In the genomic region with DNA sequence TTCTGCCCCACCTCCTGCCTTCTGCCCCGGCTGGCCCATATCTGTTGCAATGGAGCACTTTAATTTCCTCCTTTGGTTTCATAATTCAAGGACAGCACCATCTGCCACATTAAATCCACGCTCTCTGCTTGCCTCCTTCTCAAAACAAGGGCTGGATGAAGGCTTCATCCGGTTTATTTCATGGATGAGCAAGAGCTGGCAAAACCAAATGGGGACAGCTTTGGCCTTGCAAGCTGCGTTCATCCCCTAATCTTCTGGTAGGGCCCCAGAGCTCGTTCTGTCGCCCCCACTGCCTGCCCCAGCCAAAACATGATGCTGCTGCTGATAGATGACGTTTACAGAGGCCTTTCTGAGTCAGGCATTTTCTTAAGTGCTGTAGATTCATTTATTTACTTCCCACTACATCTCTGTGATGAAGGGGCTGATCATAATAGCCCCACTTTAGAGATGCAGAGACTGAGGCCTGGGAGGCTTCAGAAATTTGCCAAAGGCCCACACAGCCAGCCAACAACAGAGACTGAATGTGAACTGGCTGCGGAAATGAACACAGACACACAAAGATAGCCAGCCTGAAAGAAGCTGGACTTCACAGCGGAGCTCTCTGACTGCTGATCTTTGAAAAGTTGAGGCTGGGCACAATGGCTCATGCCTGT, we compare ENCODE assay signal across 1 cellular context.
A peak's percentile ranks its signal among the peaks of the same experiment; 100 is the strongest.
TF ChIP-seq lines count a peak whose summit lies in the region.

No MANE protein-coding gene starts in this region.

TF ChIP-seq in K562, 482 proteins besides CTCF, POLR2A, EP300 and RAD21 (continued from another document):
- TF ChIP-seq, protein P1, sequence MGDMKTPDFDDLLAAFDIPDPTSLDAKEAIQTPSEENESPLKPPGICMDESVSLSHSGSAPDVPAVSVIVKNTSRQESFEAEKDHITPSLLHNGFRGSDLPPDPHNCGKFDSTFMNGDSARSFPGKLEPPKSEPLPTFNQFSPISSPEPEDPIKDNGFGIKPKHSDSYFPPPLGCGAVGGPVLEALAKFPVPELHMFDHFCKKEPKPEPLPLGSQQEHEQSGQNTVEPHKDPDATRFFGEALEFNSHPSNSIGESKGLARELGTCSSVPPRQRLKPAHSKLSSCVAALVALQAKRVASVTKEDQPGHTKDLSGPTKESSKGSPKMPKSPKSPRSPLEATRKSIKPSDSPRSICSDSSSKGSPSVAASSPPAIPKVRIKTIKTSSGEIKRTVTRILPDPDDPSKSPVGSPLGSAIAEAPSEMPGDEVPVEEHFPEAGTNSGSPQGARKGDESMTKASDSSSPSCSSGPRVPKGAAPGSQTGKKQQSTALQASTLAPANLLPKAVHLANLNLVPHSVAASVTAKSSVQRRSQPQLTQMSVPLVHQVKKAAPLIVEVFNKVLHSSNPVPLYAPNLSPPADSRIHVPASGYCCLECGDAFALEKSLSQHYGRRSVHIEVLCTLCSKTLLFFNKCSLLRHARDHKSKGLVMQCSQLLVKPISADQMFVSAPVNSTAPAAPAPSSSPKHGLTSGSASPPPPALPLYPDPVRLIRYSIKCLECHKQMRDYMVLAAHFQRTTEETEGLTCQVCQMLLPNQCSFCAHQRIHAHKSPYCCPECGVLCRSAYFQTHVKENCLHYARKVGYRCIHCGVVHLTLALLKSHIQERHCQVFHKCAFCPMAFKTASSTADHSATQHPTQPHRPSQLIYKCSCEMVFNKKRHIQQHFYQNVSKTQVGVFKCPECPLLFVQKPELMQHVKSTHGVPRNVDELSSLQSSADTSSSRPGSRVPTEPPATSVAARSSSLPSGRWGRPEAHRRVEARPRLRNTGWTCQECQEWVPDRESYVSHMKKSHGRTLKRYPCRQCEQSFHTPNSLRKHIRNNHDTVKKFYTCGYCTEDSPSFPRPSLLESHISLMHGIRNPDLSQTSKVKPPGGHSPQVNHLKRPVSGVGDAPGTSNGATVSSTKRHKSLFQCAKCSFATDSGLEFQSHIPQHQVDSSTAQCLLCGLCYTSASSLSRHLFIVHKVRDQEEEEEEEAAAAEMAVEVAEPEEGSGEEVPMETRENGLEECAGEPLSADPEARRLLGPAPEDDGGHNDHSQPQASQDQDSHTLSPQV (IDR thresholded peaks at IDR 0.05): peak; percentile 75
- TF ChIP-seq JUND (IDR thresholded peaks at IDR 0.05; ENCODE audit: borderline replicate concordance, low read depth, low read length) (peak; percentile 18; the same call in 1 of the 2 replicates), JUND (tag; IDR thresholded peaks at IDR 0.05; ENCODE audit: borderline replicate concordance, low read depth, low read length) (no peak; the same call in 2 of the 3 replicates), HDAC2 (IDR thresholded peaks at IDR 0.05) (0 out of 2 replicates have a peak, but pooled peaks have one; percentile 46), CBFA2T2 (conservative IDR thresholded peaks at IDR 0.05) (0 out of 2 replicates have a peak, but pooled peaks have one; percentile 31), CREB1 (IDR thresholded peaks at IDR 0.05) (peak; percentile 45; the same call in 1 of the 2 replicates), CREB1 (CRISPR knock-in tag; IDR thresholded peaks at IDR 0.05) (no peak), SMARCA5 (IDR thresholded peaks at IDR 0.05) (peak; percentile 53; the same call in 1 of the 2 replicates), SMAD4 (CRISPR knock-in tag; conservative IDR thresholded peaks at IDR 0.05) (peak; percentile 51; the same call in 1 of the 2 replicates), BCOR (IDR thresholded peaks at IDR 0.05) (peak; percentile 82), FOXK2 (conservative IDR thresholded peaks at IDR 0.05 in 1 of 2, IDR thresholded peaks at IDR 0.05 in 1 of 2; ENCODE audit: low read depth in 2 of 2) (0 out of 4 replicates have a peak, but pooled peaks of 1 of the 2 experiments have one; percentile 25), CHD4 (IDR thresholded peaks at IDR 0.05; ENCODE audit: insufficient read depth, insufficient replicate concordance, low read depth, low read length, poor library complexity, severe bottlenecking) (peak; percentile 27), KDM1A (IDR thresholded peaks at IDR 0.05) (peak; percentile 86 to 89), EGR1 (conservative IDR thresholded peaks at IDR 0.05) (peak; percentile 71), ATF1 (CRISPR knock-in tag; IDR thresholded peaks at IDR 0.05) (no peak), ATF1 (tag; IDR thresholded peaks at IDR 0.05) (peak; percentile 62), CEBPB (tag; IDR thresholded peaks at IDR 0.05) (0 out of 2 replicates have a peak, but pooled peaks have one; percentile 15), ZFP1 (CRISPR knock-in tag; IDR thresholded peaks at IDR 0.05) (no peak), CBFA2T3 (IDR thresholded peaks at IDR 0.05) (peak; percentile 38; the same call in 1 of the 2 replicates), KLF1 (tag; IDR thresholded peaks at IDR 0.05) (no peak), RBM25 (IDR thresholded peaks at IDR 0.05; ENCODE audit: low read depth, low read length, severe bottlenecking) (peak; percentile 86)
- TF ChIP-seq, protein P2, sequence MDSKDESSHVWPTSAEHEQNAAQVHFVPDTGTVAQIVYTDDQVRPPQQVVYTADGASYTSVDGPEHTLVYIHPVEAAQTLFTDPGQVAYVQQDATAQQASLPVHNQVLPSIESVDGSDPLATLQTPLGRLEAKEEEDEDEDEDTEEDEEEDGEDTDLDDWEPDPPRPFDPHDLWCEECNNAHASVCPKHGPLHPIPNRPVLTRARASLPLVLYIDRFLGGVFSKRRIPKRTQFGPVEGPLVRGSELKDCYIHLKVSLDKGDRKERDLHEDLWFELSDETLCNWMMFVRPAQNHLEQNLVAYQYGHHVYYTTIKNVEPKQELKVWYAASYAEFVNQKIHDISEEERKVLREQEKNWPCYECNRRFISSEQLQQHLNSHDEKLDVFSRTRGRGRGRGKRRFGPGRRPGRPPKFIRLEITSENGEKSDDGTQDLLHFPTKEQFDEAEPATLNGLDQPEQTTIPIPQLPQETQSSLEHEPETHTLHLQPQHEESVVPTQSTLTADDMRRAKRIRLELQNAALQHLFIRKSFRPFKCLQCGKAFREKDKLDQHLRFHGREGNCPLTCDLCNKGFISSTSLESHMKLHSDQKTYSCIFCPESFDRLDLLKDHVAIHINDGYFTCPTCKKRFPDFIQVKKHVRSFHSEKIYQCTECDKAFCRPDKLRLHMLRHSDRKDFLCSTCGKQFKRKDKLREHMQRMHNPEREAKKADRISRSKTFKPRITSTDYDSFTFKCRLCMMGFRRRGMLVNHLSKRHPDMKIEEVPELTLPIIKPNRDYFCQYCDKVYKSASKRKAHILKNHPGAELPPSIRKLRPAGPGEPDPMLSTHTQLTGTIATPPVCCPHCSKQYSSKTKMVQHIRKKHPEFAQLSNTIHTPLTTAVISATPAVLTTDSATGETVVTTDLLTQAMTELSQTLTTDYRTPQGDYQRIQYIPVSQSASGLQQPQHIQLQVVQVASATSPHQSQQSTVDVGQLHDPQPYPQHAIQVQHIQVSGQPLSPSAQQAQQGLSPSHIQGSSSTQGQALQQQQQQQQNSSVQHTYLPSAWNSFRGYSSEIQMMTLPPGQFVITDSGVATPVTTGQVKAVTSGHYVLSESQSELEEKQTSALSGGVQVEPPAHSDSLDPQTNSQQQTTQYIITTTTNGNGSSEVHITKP (IDR thresholded peaks at IDR 0.05; ENCODE audit: partially characterized antibody): peak; percentile 38
- TF ChIP-seq, protein P3, sequence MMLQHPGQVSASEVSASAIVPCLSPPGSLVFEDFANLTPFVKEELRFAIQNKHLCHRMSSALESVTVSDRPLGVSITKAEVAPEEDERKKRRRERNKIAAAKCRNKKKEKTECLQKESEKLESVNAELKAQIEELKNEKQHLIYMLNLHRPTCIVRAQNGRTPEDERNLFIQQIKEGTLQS (IDR thresholded peaks at IDR 0.05): peak; percentile 34; the same call in 1 of the 2 replicates
- TF ChIP-seq, protein P3 (CRISPR knock-in tag; conservative IDR thresholded peaks at IDR 0.05): no peak
- TF ChIP-seq, protein P4, sequence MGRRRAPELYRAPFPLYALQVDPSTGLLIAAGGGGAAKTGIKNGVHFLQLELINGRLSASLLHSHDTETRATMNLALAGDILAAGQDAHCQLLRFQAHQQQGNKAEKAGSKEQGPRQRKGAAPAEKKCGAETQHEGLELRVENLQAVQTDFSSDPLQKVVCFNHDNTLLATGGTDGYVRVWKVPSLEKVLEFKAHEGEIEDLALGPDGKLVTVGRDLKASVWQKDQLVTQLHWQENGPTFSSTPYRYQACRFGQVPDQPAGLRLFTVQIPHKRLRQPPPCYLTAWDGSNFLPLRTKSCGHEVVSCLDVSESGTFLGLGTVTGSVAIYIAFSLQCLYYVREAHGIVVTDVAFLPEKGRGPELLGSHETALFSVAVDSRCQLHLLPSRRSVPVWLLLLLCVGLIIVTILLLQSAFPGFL (CRISPR knock-in tag; IDR thresholded peaks at IDR 0.05): no peak
